Comparison of ENCODE assay signal across 1 cellular context in the genomic region with DNA sequence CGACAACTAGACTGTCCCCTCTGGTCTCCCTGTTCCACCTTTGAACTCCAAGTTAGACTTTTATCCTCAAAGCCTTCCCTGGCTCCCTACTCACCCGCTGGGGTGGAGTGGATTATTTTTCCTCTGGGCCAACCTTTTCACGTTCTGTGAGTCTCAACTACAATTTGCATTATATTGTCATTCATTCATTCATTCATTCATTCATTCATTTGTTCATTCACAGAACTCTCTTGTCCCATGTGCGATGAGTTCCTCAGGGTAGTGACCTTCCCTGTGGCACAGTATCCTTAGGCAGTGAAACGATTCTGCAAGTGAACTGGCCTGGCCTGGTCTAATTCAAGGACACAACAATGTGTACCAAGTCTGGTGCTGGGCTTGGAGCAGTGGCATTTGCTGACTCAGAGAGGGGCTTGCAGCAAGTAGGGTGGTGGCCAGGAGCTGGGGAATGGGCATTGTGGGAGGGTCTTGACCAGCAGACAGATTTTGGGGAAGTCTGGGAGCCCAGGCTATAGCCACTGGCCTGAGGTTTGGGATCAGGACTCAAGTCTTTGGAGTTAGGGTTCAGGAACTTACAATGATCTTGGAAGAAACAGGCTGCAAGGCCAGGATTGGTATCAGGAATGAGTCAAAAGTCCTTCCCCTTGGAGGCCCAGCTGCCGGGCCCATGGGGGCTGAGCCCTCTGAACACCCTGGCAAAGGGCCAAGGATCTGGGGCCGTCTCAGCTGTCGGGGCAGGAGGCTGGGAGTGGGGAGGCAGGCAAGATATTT.
TF ChIP-seq lines count a peak whose summit lies in the region.

No MANE protein-coding gene starts in this region.

TF ChIP-seq in K562, 482 proteins besides CTCF, POLR2A, EP300 and RAD21 (continued from another document and continues in another):
- TF ChIP-seq, protein P1, sequence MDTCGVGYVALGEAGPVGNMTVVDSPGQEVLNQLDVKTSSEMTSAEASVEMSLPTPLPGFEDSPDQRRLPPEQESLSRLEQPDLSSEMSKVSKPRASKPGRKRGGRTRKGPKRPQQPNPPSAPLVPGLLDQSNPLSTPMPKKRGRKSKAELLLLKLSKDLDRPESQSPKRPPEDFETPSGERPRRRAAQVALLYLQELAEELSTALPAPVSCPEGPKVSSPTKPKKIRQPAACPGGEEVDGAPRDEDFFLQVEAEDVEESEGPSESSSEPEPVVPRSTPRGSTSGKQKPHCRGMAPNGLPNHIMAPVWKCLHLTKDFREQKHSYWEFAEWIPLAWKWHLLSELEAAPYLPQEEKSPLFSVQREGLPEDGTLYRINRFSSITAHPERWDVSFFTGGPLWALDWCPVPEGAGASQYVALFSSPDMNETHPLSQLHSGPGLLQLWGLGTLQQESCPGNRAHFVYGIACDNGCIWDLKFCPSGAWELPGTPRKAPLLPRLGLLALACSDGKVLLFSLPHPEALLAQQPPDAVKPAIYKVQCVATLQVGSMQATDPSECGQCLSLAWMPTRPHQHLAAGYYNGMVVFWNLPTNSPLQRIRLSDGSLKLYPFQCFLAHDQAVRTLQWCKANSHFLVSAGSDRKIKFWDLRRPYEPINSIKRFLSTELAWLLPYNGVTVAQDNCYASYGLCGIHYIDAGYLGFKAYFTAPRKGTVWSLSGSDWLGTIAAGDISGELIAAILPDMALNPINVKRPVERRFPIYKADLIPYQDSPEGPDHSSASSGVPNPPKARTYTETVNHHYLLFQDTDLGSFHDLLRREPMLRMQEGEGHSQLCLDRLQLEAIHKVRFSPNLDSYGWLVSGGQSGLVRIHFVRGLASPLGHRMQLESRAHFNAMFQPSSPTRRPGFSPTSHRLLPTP (IDR thresholded peaks at IDR 0.05; ENCODE audit: borderline replicate concordance, extremely low read depth, insufficient read length), result no peak
- TF ChIP-seq, protein P2, sequence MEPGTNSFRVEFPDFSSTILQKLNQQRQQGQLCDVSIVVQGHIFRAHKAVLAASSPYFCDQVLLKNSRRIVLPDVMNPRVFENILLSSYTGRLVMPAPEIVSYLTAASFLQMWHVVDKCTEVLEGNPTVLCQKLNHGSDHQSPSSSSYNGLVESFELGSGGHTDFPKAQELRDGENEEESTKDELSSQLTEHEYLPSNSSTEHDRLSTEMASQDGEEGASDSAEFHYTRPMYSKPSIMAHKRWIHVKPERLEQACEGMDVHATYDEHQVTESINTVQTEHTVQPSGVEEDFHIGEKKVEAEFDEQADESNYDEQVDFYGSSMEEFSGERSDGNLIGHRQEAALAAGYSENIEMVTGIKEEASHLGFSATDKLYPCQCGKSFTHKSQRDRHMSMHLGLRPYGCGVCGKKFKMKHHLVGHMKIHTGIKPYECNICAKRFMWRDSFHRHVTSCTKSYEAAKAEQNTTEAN (CRISPR knock-in tag; IDR thresholded peaks at IDR 0.05), result no peak
- TF ChIP-seq KLF1 (tag; IDR thresholded peaks at IDR 0.05) (no peak), MCM7 (IDR thresholded peaks at IDR 0.05) (no peak), RBM17 (IDR thresholded peaks at IDR 0.05; ENCODE audit: borderline replicate concordance, low read depth, low read length) (no peak), MNT (conservative IDR thresholded peaks at IDR 0.05) (no peak), GABPB1 (CRISPR knock-in tag; IDR thresholded peaks at IDR 0.05) (no peak), NR2C2 (CRISPR knock-in tag; IDR thresholded peaks at IDR 0.05) (no peak), NR2C2 (tag; IDR thresholded peaks at IDR 0.05) (no peak), RHOXF2B (CRISPR knock-in tag; conservative IDR thresholded peaks at IDR 0.05) (no peak), SUPT5H (IDR thresholded peaks at IDR 0.05) (no peak), TCF3 (CRISPR knock-in tag; IDR thresholded peaks at IDR 0.05) (no peak; the same call in 1 of the 2 replicates), BCL6 (CRISPR knock-in tag; IDR thresholded peaks at IDR 0.05) (no peak), ZNF41 (CRISPR knock-in tag; conservative IDR thresholded peaks at IDR 0.05) (no peak), FOXA1 (IDR thresholded peaks at IDR 0.05; ENCODE audit: borderline replicate concordance) (no peak), ZFP1 (CRISPR knock-in tag; IDR thresholded peaks at IDR 0.05) (no peak), CHAMP1 (IDR thresholded peaks at IDR 0.05) (no peak), IRF9 (tag; IDR thresholded peaks at IDR 0.05) (no peak), HNRNPH1 (optimal IDR thresholded peaks at IDR 0.05; ENCODE audit: low read depth, low read length) (no peak), RCOR1 (IDR thresholded peaks at IDR 0.05; ENCODE audit: borderline replicate concordance in 1 of 2, low read depth in 2 of 2, low read length in 2 of 2) (no peak), ZNF124 (CRISPR knock-in tag; IDR thresholded peaks at IDR 0.05) (no peak), ADNP (tag; IDR thresholded peaks at IDR 0.05) (no peak), ZBTB49 (CRISPR knock-in tag; IDR thresholded peaks at IDR 0.05; ENCODE audit: borderline replicate concordance) (no peak), ZKSCAN1 (IDR thresholded peaks at IDR 0.05; ENCODE audit: low read depth, low read length) (no peak), ZNF217 (CRISPR knock-in tag; IDR thresholded peaks at IDR 0.05) (no peak), CBX5 (IDR thresholded peaks at IDR 0.05; ENCODE audit: borderline replicate concordance, low read depth) (no peak), DNMT1 (IDR thresholded peaks at IDR 0.05) (no peak), ZNF134 (CRISPR knock-in tag; conservative IDR thresholded peaks at IDR 0.05) (no peak), KLF16 (IDR thresholded peaks at IDR 0.05) (no peak), ZNF408 (CRISPR knock-in tag; IDR thresholded peaks at IDR 0.05; ENCODE audit: low read depth) (no peak), DACH1 (IDR thresholded peaks at IDR 0.05; ENCODE audit: partially characterized antibody) (peak; percentile 9), ZNF77 (CRISPR knock-in tag; IDR thresholded peaks at IDR 0.05) (no peak), BRD4 (IDR thresholded peaks at IDR 0.05) (no peak), ZNF140 (CRISPR knock-in tag; IDR thresholded peaks at IDR 0.05) (no peak), ZBTB2 (IDR thresholded peaks at IDR 0.05) (no peak), BRF2 (IDR thresholded peaks at IDR 0.05; ENCODE audit: borderline replicate concordance, insufficient read depth, insufficient read length) (no peak), ZEB2 (IDR thresholded peaks at IDR 0.05) (no peak), SMC3 (conservative IDR thresholded peaks at IDR 0.05; ENCODE audit: insufficient read depth, low read depth, low read length) (no peak), KLF10 (CRISPR knock-in tag; IDR thresholded peaks at IDR 0.05) (no peak), CBX8 (IDR thresholded peaks at IDR 0.05; ENCODE audit: borderline replicate concordance, extremely low read depth, low read depth, low read length, poor library complexity, severe bottlenecking) (no peak), HMG20A (CRISPR knock-in tag; conservative IDR thresholded peaks at IDR 0.05) (no peak), NFIC (IDR thresholded peaks at IDR 0.05) (peak; percentile 99), CBFA2T2 (conservative IDR thresholded peaks at IDR 0.05) (no peak), SP1 (CRISPR knock-in tag; IDR thresholded peaks at IDR 0.05) (0 out of 2 replicates have a peak, but pooled peaks have one; percentile 30)
- TF ChIP-seq, protein P3, sequence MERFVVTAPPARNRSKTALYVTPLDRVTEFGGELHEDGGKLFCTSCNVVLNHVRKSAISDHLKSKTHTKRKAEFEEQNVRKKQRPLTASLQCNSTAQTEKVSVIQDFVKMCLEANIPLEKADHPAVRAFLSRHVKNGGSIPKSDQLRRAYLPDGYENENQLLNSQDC (CRISPR knock-in tag; IDR thresholded peaks at IDR 0.05), result no peak
- TF ChIP-seq, protein P4, sequence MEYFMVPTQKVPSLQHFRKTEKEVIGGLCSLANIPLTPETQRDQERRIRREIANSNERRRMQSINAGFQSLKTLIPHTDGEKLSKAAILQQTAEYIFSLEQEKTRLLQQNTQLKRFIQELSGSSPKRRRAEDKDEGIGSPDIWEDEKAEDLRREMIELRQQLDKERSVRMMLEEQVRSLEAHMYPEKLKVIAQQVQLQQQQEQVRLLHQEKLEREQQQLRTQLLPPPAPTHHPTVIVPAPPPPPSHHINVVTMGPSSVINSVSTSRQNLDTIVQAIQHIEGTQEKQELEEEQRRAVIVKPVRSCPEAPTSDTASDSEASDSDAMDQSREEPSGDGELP (CRISPR knock-in tag; IDR thresholded peaks at IDR 0.05; ENCODE audit: borderline replicate concordance), result peak; percentile 84
- TF ChIP-seq, protein P5, sequence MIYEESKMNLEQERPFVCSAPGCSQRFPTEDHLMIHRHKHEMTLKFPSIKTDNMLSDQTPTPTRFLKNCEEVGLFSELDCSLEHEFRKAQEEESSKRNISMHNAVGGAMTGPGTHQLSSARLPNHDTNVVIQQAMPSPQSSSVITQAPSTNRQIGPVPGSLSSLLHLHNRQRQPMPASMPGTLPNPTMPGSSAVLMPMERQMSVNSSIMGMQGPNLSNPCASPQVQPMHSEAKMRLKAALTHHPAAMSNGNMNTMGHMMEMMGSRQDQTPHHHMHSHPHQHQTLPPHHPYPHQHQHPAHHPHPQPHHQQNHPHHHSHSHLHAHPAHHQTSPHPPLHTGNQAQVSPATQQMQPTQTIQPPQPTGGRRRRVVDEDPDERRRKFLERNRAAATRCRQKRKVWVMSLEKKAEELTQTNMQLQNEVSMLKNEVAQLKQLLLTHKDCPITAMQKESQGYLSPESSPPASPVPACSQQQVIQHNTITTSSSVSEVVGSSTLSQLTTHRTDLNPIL (CRISPR knock-in tag; IDR thresholded peaks at IDR 0.05), result no peak
